11 cellular contexts compared by ENCODE assay signal in the genomic region with DNA sequence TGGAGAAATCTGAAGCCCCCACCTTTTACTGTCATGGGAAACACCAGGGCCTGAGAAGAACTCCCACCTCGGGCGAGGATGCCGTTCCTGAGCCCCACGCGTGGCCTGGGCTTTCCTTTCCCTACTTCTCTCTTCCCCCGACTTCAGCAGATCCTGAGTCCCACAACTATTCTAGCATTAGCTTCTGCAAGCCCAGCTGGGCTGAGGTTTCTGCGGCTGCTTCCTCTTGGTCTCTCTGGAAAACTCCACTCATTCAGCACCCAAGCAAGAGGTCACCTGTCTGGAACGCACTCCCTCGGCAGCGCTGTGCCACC. TPM values are rescaled to one million over a fixed set of nuclear protein-coding genes. Genes with fewer than 3 reads are reported as not detected.
DNase-seq lines count a peak whose midpoint lies in the region; ATAC-seq and TF ChIP-seq lines count a peak whose summit lies in the region.
"Had no signal": no experiment of that assay in that cellular context is flagged by ENCODE, and none has a peak within 500 bp of the region (broad histone marks: within the 10 kb centered on the region; RNA-seq: fewer than 3 reads in every experiment).

No MANE protein-coding gene starts in this region.

- H3K4me1 Mint-ChIP-seq in endothelial cell (ENCODE audit: unreplicated experiment): peaks cover 36% of the 10 kb centered on the region

- ATAC-seq in heart left ventricle: no peak
- ATAC-seq in Right ventricle myocardium inferior: no peak
- no peak for ATAC-seq in GM21528 (IDR thresholded peaks at IDR 0.05; ENCODE audit: low FRiP score, unreplicated experiment)
- no peak for ATAC-seq in HG03342 (IDR thresholded peaks at IDR 0.05; ENCODE audit: unreplicated experiment)

- H3K27ac Mint-ChIP-seq in endothelial cell (ENCODE audit: unreplicated experiment): peak overlapping the region; percentile 81
- H3K27ac Mint-ChIP-seq: activated T-helper 1 cell treated with anti-CD3 and anti-CD28 coated beads, Interleukin-12 subunit alpha, Interleukin-12 subunit beta, Interleukin-2, Interleukin-4 antibody, amounts not matched to agents 30 ng/mL and 10 ng/mL and 1 ng/mL, durations not matched to agents 14 hours and 24 hours and 36 hours had no signal

- H3K27me3 Mint-ChIP-seq in endothelial cell (ENCODE audit: unreplicated experiment): peaks cover 15% of the 10 kb centered on the region

- H3K9me3 Mint-ChIP-seq in endothelial cell (ENCODE audit: unreplicated experiment): no peaks in the 10 kb centered on the region

- peaks cover 36% of the 10 kb centered on the region for H3K36me3 Mint-ChIP-seq in endothelial cell (ENCODE audit: low read depth, unreplicated experiment)

- peaks cover 0 to 4% (median 0%) of the 10 kb centered on the region in 12 donors for H3K9me3 ChIP-seq in heart left ventricle

- H3K4me3 ChIP-seq in heart left ventricle: peak overlapping the region; percentile 67 to 94 (median 84)
- peak overlapping the region; percentile 98 for H3K4me3 ChIP-seq in urinary bladder (ENCODE audit: low read depth, low read length)
- H3K4me3 ChIP-seq: BLaER1 had no signal

- peak overlapping the region in 5 of 12 donors; percentile 86 to 90 (median 88) for H3K27ac ChIP-seq in heart left ventricle
- no peak overlapping the region for H3K27ac ChIP-seq in urinary bladder (ENCODE audit: low read depth)
- H3K27ac ChIP-seq: BLaER1 had no signal

- WGBS in heart left ventricle, 4 donors: 36 to 51% (median 43%) methylated on average over 10 of the region's 10 CpGs
- WGBS in urinary bladder: 26% methylated on average over 10 of the region's 10 CpGs

- no peak for TF ChIP-seq CTCF in heart left ventricle (IDR thresholded peaks at IDR 0.05)
- no peak for TF ChIP-seq CTCF in endothelial cell (IDR thresholded peaks at IDR 0.05; ENCODE audit: unreplicated experiment)

- no peak for TF ChIP-seq POLR2A in heart left ventricle (IDR thresholded peaks at IDR 0.05)

- intact Hi-C loops in heart left ventricle (cut with DNase I): loop anchor here in 2 of 10 donors (10.0 kb wide), 2 partner anchors 70 to 100 kb away; no protein-coding TSS in a partner anchor
- intact Hi-C loops in Right ventricle myocardium inferior (cut with DNase I): no loop called here

- no peaks in the 10 kb centered on the region for H3K36me3 ChIP-seq in heart left ventricle
- no peaks in the 10 kb centered on the region for H3K36me3 ChIP-seq in urinary bladder (ENCODE audit: insufficient read depth)
- H3K36me3 ChIP-seq: BLaER1 had no signal

- H3K4me1 ChIP-seq in heart left ventricle (peaks cover 0 to 43% (median 26%) of the 10 kb centered on the region in 12 donors), urinary bladder (ENCODE audit: insufficient read depth) (no peaks in the 10 kb centered on the region)
- H3K4me1 ChIP-seq: BLaER1 had no signal

- peak overlapping the region; percentile 86 for H3K4me3 Mint-ChIP-seq in endothelial cell (ENCODE audit: unreplicated experiment)
- H3K4me3 Mint-ChIP-seq: activated T-helper 1 cell treated with anti-CD3 and anti-CD28 coated beads, Interleukin-12 subunit alpha, Interleukin-12 subunit beta, Interleukin-2, Interleukin-4 antibody, amounts not matched to agents 30 ng/mL and 10 ng/mL and 1 ng/mL, durations not matched to agents 14 hours and 24 hours and 36 hours had no signal

- DNase-seq in heart left ventricle: no peak
- DNase-seq in Right ventricle myocardium inferior (ENCODE audit: missing footprints): no peak
- no peak for DNase-seq in endothelial cell (ENCODE audit: low spot score)
- DNase-seq in myocyte (ENCODE audit: low read depth): peak; percentile 67
- no peak for DNase-seq in stimulated activated CD8-positive, alpha-beta memory T cell treated with anti-CD3 and anti-CD28 coated beads, Interleukin-4, amount 100 ng/mL, for 48 hours
- DNase-seq: MM.1S had no signal

- H3K27me3 ChIP-seq in heart left ventricle: no peaks in the 10 kb centered on the region
- H3K27me3 ChIP-seq: BLaER1 had no signal

RNA-seq across cellular contexts. Expression of gene DOCK1, which starts 0.8 kb away (rescaled TPM):
- total RNA-seq in heart left ventricle (10 to 100 TPM; 13.4 to 31.6 (median 20.6) TPM), Right ventricle myocardium inferior (16.8 TPM), endothelial cell (ENCODE audit: unreplicated experiment) (116 TPM), myocyte (35.1 and 37.6 TPM in 2 replicates), urinary bladder (132 TPM)
- polyA plus RNA-seq in heart left ventricle (10 to 100 TPM in 1 of 2 donors, 1 to 10 TPM in 1; 5.0 to 13.8 TPM), urinary bladder (33.3 TPM)
- 23.1 TPM for polyA plus RNA-seq in myocyte (2012)
